1 cellular context compared by ENCODE assay signal in genomic region chr2:134205087-134205486, GRCh38.
TF ChIP-seq lines count a peak whose summit lies in the region.

No MANE protein-coding gene starts in this region.

TF ChIP-seq in H1, 55 proteins besides CTCF, POLR2A, EP300 and RAD21:
- no peak for TF ChIP-seq CHD2 (IDR thresholded peaks at IDR 0.05; ENCODE audit: low read length)
- TF ChIP-seq RFX5 (IDR thresholded peaks at IDR 0.05; ENCODE audit: borderline replicate concordance, low read depth, low read length) = no peak
- no peak for TF ChIP-seq SAP30 (IDR thresholded peaks at IDR 0.05; ENCODE audit: insufficient read depth, insufficient replicate concordance, low read length)
- TF ChIP-seq PHF8 (conservative IDR thresholded peaks at IDR 0.05; ENCODE audit: low read depth, low read length) = no peak
- TF ChIP-seq TCF12 (IDR thresholded peaks at IDR 0.05; ENCODE audit: low read depth, low read length) = no peak
- TF ChIP-seq BACH1 (IDR thresholded peaks at IDR 0.05; ENCODE audit: low read length) = no peak
- TF ChIP-seq JUND (IDR thresholded peaks at IDR 0.05; ENCODE audit: low read length) = no peak
- no peak for TF ChIP-seq CHD7 (IDR thresholded peaks at IDR 0.05; ENCODE audit: insufficient replicate concordance, low read length)
- no peak for TF ChIP-seq CTBP2 (IDR thresholded peaks at IDR 0.05; ENCODE audit: borderline replicate concordance, insufficient read depth, insufficient read length, low read length)
- no peak for TF ChIP-seq GTF2F1 (IDR thresholded peaks at IDR 0.05; ENCODE audit: borderline replicate concordance, low read depth, low read length)
- TF ChIP-seq KDM4A (IDR thresholded peaks at IDR 0.05; ENCODE audit: low read depth, low read length, severe bottlenecking) = no peak
- TF ChIP-seq EZH2 (IDR thresholded peaks at IDR 0.05; ENCODE audit: low read depth, low read length, severe bottlenecking) = no peak
- TF ChIP-seq CEBPB (IDR thresholded peaks at IDR 0.05; ENCODE audit: low read depth, low read length) = no peak
- TF ChIP-seq RXRA (IDR thresholded peaks at IDR 0.05; ENCODE audit: insufficient read depth, low read depth, low read length) = no peak
- no peak for TF ChIP-seq USF2 (IDR thresholded peaks at IDR 0.05; ENCODE audit: low read length)
- no peak for TF ChIP-seq SRF (IDR thresholded peaks at IDR 0.05; ENCODE audit: low read depth, low read length)
- no peak for TF ChIP-seq ATF3 (IDR thresholded peaks at IDR 0.05; ENCODE audit: insufficient read depth, low read depth, low read length)
- no peak for TF ChIP-seq SP4 (IDR thresholded peaks at IDR 0.05; ENCODE audit: low read length)
